2 cellular contexts compared by ENCODE assay signal in the genomic region with DNA sequence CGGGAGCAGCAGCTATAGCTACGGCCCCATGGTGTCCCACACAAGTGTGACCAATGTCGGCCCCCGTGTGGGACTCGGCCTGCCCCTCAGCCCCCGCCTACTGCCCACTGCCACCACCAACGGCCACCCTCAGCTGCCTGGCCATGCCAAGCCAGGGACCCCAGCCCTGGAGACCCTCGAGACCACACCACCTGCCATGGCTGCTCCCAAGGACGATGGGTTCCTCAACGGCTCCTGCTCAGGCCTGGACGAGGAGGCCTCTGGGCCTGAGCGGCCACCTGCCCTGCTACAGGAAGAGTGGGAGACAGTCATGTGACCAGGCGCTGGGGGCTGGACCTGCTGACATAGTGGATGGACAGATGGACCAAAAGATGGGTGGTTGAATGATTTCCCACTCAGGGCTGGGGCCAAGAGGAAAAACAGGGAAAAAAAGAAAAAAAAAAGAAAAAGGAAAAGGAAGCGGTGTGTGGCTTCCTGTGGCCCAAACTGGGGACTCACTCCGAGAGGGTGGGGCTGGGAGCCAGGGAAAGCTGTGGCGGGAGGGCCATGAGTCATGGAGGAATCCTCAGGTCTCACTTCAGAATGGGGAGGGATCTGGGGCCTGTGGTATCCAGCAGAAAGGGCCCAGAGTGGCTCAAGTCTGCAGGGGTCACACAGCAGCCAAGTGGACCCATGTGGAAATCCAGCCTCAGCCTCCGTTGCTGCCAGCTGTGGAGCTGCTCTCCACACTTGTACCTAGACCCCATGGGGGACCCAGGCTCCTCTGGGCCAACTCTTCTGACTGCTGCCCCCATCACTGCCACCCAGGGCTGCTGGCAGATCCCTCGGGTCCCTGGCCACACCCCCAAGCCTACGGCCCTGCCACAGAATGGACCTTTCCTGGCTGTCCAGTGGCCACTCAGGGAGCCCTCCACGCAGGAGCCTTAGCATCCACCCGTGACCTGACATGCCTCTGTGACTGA.
TF ChIP-seq lines count a peak whose summit lies in the region.

No MANE protein-coding gene starts in this region.

TF ChIP-seq in IMR-90, 13 proteins besides CTCF, POLR2A, EP300 and RAD21:
- TF ChIP-seq MXI1 (IDR thresholded peaks at IDR 0.05; ENCODE audit: borderline replicate concordance, low read depth, low read length) (no peak), NFE2L2 (IDR thresholded peaks at IDR 0.05; ENCODE audit: low read depth, low read length) (no peak), CEBPB (IDR thresholded peaks at IDR 0.05; ENCODE audit: low read depth, low read length) (no peak), MAZ (IDR thresholded peaks at IDR 0.05; ENCODE audit: borderline replicate concordance, low read depth, low read length) (peak; percentile 64; the same call in 1 of the 2 replicates), MAFK (IDR thresholded peaks at IDR 0.05; ENCODE audit: low read depth, low read length) (no peak), FOS (IDR thresholded peaks at IDR 0.05; ENCODE audit: low read depth, low read length) (0 out of 2 replicates have a peak, but pooled peaks have one; percentile 27), CHD1 (IDR thresholded peaks at IDR 0.05; ENCODE audit: low read depth, low read length) (no peak), RCOR1 (IDR thresholded peaks at IDR 0.05; ENCODE audit: insufficient replicate concordance, low read length) (no peak), BHLHE40 (IDR thresholded peaks at IDR 0.05; ENCODE audit: low read depth, low read length) (no peak), SMC3 (IDR thresholded peaks at IDR 0.05; ENCODE audit: low read depth, low read length) (no peak), RFX5 (IDR thresholded peaks at IDR 0.05; ENCODE audit: low read depth, low read length) (no peak)
- TF ChIP-seq, protein P1, sequence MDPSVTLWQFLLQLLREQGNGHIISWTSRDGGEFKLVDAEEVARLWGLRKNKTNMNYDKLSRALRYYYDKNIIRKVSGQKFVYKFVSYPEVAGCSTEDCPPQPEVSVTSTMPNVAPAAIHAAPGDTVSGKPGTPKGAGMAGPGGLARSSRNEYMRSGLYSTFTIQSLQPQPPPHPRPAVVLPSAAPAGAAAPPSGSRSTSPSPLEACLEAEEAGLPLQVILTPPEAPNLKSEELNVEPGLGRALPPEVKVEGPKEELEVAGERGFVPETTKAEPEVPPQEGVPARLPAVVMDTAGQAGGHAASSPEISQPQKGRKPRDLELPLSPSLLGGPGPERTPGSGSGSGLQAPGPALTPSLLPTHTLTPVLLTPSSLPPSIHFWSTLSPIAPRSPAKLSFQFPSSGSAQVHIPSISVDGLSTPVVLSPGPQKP (IDR thresholded peaks at IDR 0.05; ENCODE audit: borderline replicate concordance, low read depth, low read length), result no peak
- TF ChIP-seq, protein P2, sequence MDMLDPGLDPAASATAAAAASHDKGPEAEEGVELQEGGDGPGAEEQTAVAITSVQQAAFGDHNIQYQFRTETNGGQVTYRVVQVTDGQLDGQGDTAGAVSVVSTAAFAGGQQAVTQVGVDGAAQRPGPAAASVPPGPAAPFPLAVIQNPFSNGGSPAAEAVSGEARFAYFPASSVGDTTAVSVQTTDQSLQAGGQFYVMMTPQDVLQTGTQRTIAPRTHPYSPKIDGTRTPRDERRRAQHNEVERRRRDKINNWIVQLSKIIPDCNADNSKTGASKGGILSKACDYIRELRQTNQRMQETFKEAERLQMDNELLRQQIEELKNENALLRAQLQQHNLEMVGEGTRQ (IDR thresholded peaks at IDR 0.05; ENCODE audit: low read depth, low read length), result 0 out of 2 replicates have a peak, but pooled peaks have one; percentile 15

TF ChIP-seq in K562, 482 proteins besides CTCF, POLR2A, EP300 and RAD21 (continues in another document):
- TF ChIP-seq TOE1 (IDR thresholded peaks at IDR 0.05; ENCODE audit: borderline replicate concordance) (peak; percentile 74), TOE1 (CRISPR knock-in tag; IDR thresholded peaks at IDR 0.05; ENCODE audit: borderline replicate concordance, low read depth) (no peak), JUND (IDR thresholded peaks at IDR 0.05; ENCODE audit: borderline replicate concordance, low read depth, low read length) (peak; percentile 65; the same call in 1 of the 2 replicates), JUND (tag; IDR thresholded peaks at IDR 0.05; ENCODE audit: borderline replicate concordance, low read depth, low read length) (peak; percentile 54; the same call in 1 of the 3 replicates), NUFIP1 (IDR thresholded peaks at IDR 0.05; ENCODE audit: partially characterized antibody) (no peak), DPF2 (IDR thresholded peaks at IDR 0.05) (0 out of 2 replicates have a peak, but pooled peaks have one; percentile 20), ZBTB17 (CRISPR knock-in tag; IDR thresholded peaks at IDR 0.05) (no peak), SMAD4 (CRISPR knock-in tag; conservative IDR thresholded peaks at IDR 0.05) (0 out of 2 replicates have a peak, but pooled peaks have one; percentile 18), ZFP36 (IDR thresholded peaks at IDR 0.05; ENCODE audit: low read depth, low read length, partially characterized antibody) (peak; percentile 62), SRF (CRISPR knock-in tag; IDR thresholded peaks at IDR 0.05) (peak in 1 of 2 experiments; percentile 28; a peak in 1 of 4 replicates), PHF20 (IDR thresholded peaks at IDR 0.05; ENCODE audit: partially characterized antibody) (peak; percentile 20), ZNF764 (CRISPR knock-in tag; IDR thresholded peaks at IDR 0.05; ENCODE audit: low read depth) (no peak), ZNF589 (CRISPR knock-in tag; IDR thresholded peaks at IDR 0.05; ENCODE audit: low read depth) (peak; percentile 83; the same call in 1 of the 2 replicates), CHD2 (IDR thresholded peaks at IDR 0.05; ENCODE audit: low read depth, low read length) (no peak), ZFX (CRISPR knock-in tag; IDR thresholded peaks at IDR 0.05) (peak; percentile 44), CREB1 (IDR thresholded peaks at IDR 0.05) (no peak), CREB1 (CRISPR knock-in tag; IDR thresholded peaks at IDR 0.05) (peak; percentile 26; the same call in 1 of the 2 replicates), MAZ (CRISPR knock-in tag; conservative IDR thresholded peaks at IDR 0.05 in 1 of 2, IDR thresholded peaks at IDR 0.05 in 1 of 2) (peak in 1 of 2 experiments; percentile 40; a peak in 2 of 4 replicates), RAD51 (IDR thresholded peaks at IDR 0.05; ENCODE audit: borderline replicate concordance, low read depth) (peak; percentile 75), L3MBTL2 (IDR thresholded peaks at IDR 0.05) (peak; percentile 80)
- TF ChIP-seq, protein P3, sequence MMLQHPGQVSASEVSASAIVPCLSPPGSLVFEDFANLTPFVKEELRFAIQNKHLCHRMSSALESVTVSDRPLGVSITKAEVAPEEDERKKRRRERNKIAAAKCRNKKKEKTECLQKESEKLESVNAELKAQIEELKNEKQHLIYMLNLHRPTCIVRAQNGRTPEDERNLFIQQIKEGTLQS (IDR thresholded peaks at IDR 0.05), result peak; percentile 51; the same call in 1 of the 2 replicates
- TF ChIP-seq, protein P3 (CRISPR knock-in tag; conservative IDR thresholded peaks at IDR 0.05), result no peak
- TF ChIP-seq, protein P4, sequence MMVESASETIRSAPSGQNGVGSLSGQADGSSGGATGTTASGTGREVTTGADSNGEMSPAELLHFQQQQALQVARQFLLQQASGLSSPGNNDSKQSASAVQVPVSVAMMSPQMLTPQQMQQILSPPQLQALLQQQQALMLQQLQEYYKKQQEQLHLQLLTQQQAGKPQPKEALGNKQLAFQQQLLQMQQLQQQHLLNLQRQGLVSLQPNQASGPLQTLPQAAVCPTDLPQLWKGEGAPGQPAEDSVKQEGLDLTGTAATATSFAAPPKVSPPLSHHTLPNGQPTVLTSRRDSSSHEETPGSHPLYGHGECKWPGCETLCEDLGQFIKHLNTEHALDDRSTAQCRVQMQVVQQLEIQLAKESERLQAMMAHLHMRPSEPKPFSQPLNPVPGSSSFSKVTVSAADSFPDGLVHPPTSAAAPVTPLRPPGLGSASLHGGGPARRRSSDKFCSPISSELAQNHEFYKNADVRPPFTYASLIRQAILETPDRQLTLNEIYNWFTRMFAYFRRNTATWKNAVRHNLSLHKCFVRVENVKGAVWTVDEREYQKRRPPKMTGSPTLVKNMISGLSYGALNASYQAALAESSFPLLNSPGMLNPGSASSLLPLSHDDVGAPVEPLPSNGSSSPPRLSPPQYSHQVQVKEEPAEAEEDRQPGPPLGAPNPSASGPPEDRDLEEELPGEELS (CRISPR knock-in tag; IDR thresholded peaks at IDR 0.05; ENCODE audit: borderline replicate concordance), result 0 out of 2 replicates have a peak, but pooled peaks have one; percentile 15
- TF ChIP-seq, protein P5, sequence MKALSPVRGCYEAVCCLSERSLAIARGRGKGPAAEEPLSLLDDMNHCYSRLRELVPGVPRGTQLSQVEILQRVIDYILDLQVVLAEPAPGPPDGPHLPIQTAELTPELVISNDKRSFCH (CRISPR knock-in tag; IDR thresholded peaks at IDR 0.05), result no peak
- TF ChIP-seq, protein P5 (tag; IDR thresholded peaks at IDR 0.05), result no peak
- TF ChIP-seq, protein P6, sequence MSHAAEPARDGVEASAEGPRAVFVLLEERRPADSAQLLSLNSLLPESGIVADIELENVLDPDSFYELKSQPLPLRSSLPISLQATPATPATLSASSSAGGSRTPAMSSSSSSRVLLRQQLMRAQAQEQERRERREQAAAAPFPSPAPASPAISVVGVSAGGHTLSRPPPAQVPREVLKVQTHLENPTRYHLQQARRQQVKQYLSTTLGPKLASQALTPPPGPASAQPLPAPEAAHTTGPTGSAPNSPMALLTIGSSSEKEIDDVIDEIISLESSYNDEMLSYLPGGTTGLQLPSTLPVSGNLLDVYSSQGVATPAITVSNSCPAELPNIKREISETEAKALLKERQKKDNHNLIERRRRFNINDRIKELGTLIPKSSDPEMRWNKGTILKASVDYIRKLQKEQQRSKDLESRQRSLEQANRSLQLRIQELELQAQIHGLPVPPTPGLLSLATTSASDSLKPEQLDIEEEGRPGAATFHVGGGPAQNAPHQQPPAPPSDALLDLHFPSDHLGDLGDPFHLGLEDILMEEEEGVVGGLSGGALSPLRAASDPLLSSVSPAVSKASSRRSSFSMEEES (CRISPR knock-in tag; IDR thresholded peaks at IDR 0.05), result peak; percentile 87
- TF ChIP-seq, protein P2 (CRISPR knock-in tag; IDR thresholded peaks at IDR 0.05), result peak; percentile 74
- TF ChIP-seq, protein P7, sequence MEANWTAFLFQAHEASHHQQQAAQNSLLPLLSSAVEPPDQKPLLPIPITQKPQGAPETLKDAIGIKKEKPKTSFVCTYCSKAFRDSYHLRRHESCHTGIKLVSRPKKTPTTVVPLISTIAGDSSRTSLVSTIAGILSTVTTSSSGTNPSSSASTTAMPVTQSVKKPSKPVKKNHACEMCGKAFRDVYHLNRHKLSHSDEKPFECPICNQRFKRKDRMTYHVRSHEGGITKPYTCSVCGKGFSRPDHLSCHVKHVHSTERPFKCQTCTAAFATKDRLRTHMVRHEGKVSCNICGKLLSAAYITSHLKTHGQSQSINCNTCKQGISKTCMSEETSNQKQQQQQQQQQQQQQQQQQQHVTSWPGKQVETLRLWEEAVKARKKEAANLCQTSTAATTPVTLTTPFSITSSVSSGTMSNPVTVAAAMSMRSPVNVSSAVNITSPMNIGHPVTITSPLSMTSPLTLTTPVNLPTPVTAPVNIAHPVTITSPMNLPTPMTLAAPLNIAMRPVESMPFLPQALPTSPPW (CRISPR knock-in tag; IDR thresholded peaks at IDR 0.05), result peak; percentile 45
- TF ChIP-seq, protein P8, sequence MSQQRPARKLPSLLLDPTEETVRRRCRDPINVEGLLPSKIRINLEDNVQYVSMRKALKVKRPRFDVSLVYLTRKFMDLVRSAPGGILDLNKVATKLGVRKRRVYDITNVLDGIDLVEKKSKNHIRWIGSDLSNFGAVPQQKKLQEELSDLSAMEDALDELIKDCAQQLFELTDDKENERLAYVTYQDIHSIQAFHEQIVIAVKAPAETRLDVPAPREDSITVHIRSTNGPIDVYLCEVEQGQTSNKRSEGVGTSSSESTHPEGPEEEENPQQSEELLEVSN (IDR thresholded peaks at IDR 0.05; ENCODE audit: borderline replicate concordance in 1 of 2, extremely low read depth in 1 of 2, insufficient read depth in 1 of 2, insufficient read length in 1 of 2, low read depth in 1 of 2, low read length in 1 of 2, poor library complexity in 1 of 2, severe bottlenecking in 1 of 2), result peak in 1 of 2 experiments; percentile 25
- TF ChIP-seq, protein P9, sequence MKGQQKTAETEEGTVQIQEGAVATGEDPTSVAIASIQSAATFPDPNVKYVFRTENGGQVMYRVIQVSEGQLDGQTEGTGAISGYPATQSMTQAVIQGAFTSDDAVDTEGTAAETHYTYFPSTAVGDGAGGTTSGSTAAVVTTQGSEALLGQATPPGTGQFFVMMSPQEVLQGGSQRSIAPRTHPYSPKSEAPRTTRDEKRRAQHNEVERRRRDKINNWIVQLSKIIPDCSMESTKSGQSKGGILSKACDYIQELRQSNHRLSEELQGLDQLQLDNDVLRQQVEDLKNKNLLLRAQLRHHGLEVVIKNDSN (CRISPR knock-in tag; IDR thresholded peaks at IDR 0.05), result peak; percentile 85
- TF ChIP-seq, protein P10, sequence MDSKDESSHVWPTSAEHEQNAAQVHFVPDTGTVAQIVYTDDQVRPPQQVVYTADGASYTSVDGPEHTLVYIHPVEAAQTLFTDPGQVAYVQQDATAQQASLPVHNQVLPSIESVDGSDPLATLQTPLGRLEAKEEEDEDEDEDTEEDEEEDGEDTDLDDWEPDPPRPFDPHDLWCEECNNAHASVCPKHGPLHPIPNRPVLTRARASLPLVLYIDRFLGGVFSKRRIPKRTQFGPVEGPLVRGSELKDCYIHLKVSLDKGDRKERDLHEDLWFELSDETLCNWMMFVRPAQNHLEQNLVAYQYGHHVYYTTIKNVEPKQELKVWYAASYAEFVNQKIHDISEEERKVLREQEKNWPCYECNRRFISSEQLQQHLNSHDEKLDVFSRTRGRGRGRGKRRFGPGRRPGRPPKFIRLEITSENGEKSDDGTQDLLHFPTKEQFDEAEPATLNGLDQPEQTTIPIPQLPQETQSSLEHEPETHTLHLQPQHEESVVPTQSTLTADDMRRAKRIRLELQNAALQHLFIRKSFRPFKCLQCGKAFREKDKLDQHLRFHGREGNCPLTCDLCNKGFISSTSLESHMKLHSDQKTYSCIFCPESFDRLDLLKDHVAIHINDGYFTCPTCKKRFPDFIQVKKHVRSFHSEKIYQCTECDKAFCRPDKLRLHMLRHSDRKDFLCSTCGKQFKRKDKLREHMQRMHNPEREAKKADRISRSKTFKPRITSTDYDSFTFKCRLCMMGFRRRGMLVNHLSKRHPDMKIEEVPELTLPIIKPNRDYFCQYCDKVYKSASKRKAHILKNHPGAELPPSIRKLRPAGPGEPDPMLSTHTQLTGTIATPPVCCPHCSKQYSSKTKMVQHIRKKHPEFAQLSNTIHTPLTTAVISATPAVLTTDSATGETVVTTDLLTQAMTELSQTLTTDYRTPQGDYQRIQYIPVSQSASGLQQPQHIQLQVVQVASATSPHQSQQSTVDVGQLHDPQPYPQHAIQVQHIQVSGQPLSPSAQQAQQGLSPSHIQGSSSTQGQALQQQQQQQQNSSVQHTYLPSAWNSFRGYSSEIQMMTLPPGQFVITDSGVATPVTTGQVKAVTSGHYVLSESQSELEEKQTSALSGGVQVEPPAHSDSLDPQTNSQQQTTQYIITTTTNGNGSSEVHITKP (IDR thresholded peaks at IDR 0.05; ENCODE audit: partially characterized antibody), result peak; percentile 45
